In the genomic region with DNA sequence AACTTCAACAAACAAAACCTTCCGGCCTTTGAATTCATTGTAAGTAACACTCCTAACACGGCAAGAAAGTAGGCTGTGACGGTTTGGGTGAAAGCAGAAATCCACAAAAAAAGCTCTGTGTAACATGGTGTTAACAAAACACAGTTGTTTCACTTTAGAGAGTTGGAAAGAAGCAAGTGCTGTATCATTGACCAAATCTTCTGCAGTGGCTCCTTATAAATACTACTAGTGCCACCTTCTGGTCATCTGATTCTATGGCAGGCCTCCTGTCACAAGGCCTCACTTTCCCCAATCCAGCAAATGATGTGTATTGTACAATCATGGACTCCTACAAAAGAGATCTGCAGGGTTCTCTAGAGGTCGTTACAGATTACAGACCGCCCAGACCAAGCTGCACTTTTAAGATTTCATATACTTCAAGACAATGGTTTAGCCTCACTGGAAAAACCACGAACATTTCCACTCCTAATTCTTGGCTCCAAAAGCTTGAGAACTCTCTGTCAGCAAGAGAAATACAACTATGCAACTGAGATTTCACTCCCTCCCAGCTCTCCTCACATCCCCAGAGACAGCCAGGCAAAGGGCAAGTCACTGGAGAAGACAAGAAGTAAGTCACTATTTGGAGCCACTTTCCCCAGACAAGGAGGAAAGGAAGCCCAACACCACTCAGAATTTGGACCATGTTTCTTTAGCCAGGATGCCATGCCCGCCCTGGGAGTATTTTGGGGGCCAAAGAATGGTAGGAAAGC, we compare ENCODE assay signal across 1 cellular context.
TF ChIP-seq lines count a peak whose summit lies in the region.

No MANE protein-coding gene starts in this region.

TF ChIP-seq in WTC11, 78 proteins besides CTCF, POLR2A, EP300 and RAD21 (continued from another document):
- no peak for TF ChIP-seq ATF1 (CRISPR knock-in tag; IDR thresholded peaks at IDR 0.05)
TF ChIP-seq in WTC11: peak in this region for 0.
